ENCODE assay signal across 11 cellular contexts in genomic region chr12:132866251-132866828, GRCh38. TPM values are rescaled to one million over a fixed set of nuclear protein-coding genes. Genes with fewer than 3 reads are reported as not detected.
DNase-seq lines count a peak whose midpoint lies in the region; ATAC-seq and TF ChIP-seq lines count a peak whose summit lies in the region.
"Had no signal": no experiment of that assay in that cellular context is flagged by ENCODE, and none has a peak within 500 bp of the region (broad histone marks: within the 10 kb centered on the region; RNA-seq: fewer than 3 reads in every experiment).

No MANE protein-coding gene starts in this region.

- peak overlapping the region; percentile 35 for H2AK9ac ChIP-seq in IMR-90 (replicated peaks; ENCODE audit: low read depth, low read length, poor library complexity)

- ATAC-seq in CD4-positive, CD25-positive, alpha-beta regulatory T cell (ENCODE audit: low read depth in 2 of 2), result no peak
- ATAC-seq in IMR-90 (ENCODE audit: low read depth) (no peak), GM18517 (IDR thresholded peaks at IDR 0.05; ENCODE audit: unreplicated experiment) (no peak), GM19328 (IDR thresholded peaks at IDR 0.05; ENCODE audit: unreplicated experiment) (no peak)
- no peak for ATAC-seq in stimulated activated effector memory CD8-positive, alpha-beta T cell treated with anti-CD3 and anti-CD28 coated beads, Interleukin-12 subunit alpha, Interleukin-12 subunit beta, amount 100 ng/mL, for 72 hours

- no peak overlapping the region for H2BK20ac ChIP-seq in IMR-90 (ENCODE audit: low read depth, low read length)

- POLR2A ChIA-PET in IMR-90 (lab: Charles Lee; ENCODE audit: unreplicated experiment), result no interaction called here

- H3K23ac ChIP-seq in IMR-90 (ENCODE audit: low read depth, low read length), result no peak overlapping the region

- no peak overlapping the region for H3K56ac ChIP-seq in IMR-90 (ENCODE audit: extremely low read depth, insufficient read depth, low read length)

- H3K9me3 ChIP-seq in CD4-positive, CD25-positive, alpha-beta regulatory T cell (ENCODE audit: control insufficient read depth in 2 of 2, low read length in 2 of 2), result no peaks in the 10 kb centered on the region
- peaks cover 13% of the 10 kb centered on the region for H3K9me3 ChIP-seq in IMR-90 (ENCODE audit: control insufficient read depth, insufficient read depth, low read length)

- intact Hi-C loops in IMR-90 (cut with micrococcal nuclease), result no loop called here

- H3K18ac ChIP-seq in IMR-90 (ENCODE audit: low read depth, low read length), result no peak overlapping the region; the same call in 1 of the 2 replicates

- peaks cover 33% of the 10 kb centered on the region for H3K36me3 Mint-ChIP-seq in CD4-positive, CD25-positive, alpha-beta regulatory T cell
- H3K36me3 Mint-ChIP-seq in stimulated activated effector memory CD8-positive, alpha-beta T cell treated with anti-CD3 and anti-CD28 coated beads, Interleukin-12 subunit alpha, Interleukin-12 subunit beta, amount 100 ng/mL, for 72 hours, result peaks cover 88% of the 10 kb centered on the region

- peak overlapping the region in 2 of 3 donors; percentile 65 to 88 for H3K27ac Mint-ChIP-seq in CD4-positive, CD25-positive, alpha-beta regulatory T cell
- H3K27ac Mint-ChIP-seq in stimulated activated effector memory CD8-positive, alpha-beta T cell treated with anti-CD3 and anti-CD28 coated beads, Interleukin-12 subunit alpha, Interleukin-12 subunit beta, amount 100 ng/mL, for 72 hours, result no peak overlapping the region

- peak overlapping the region; percentile 83 for H2BK5ac ChIP-seq in IMR-90 (ENCODE audit: low read depth, low read length, poor library complexity, severe bottlenecking)

- H3K4me2 ChIP-seq in IMR-90 (ENCODE audit: low read depth, low read length), result no peak overlapping the region

- no peak overlapping the region for H3K9ac ChIP-seq in IMR-90 (ENCODE audit: low read depth, low read length)

- dilution Hi-C loops in IMR-90 (cut with HindIII; ENCODE audit: low sequenced_read_pairs, unreplicated experiment), result no loop called here

- H3K9me3 Mint-ChIP-seq in CD4-positive, CD25-positive, alpha-beta regulatory T cell, result no peaks in the 10 kb centered on the region
- no peaks in the 10 kb centered on the region for H3K9me3 Mint-ChIP-seq in stimulated activated effector memory CD8-positive, alpha-beta T cell treated with anti-CD3 and anti-CD28 coated beads, Interleukin-12 subunit alpha, Interleukin-12 subunit beta, amount 100 ng/mL, for 72 hours
- H3K9me3 Mint-ChIP-seq: activated CD4-positive, alpha-beta memory T cell treated with anti-CD3 and anti-CD28 coated beads, Interleukin-2, amount 10 ng/mL, durations not matched to agents 7 days and 5 days; stimulated activated naive CD8-positive, alpha-beta T cell treated with anti-CD3 and anti-CD28 coated beads, Interleukin-15, amount 100 ng/mL, for 72 hours had no signal

- H3K9me1 ChIP-seq in IMR-90 (ENCODE audit: insufficient read depth, low read length), result no peaks in the 10 kb centered on the region

- CTCF ChIA-PET in IMR-90 (lab: Yijun Ruan, JAX), result no interaction called here

- H3K27ac ChIP-seq in CD4-positive, CD25-positive, alpha-beta regulatory T cell (ENCODE audit: insufficient read depth, low read length, poor library complexity, severe bottlenecking), result no peak overlapping the region
- H3K27ac ChIP-seq in IMR-90 (ENCODE audit: insufficient read depth, low read length), result peak overlapping the region; percentile 5; the same call in 1 of the 2 replicates

- H3K4ac ChIP-seq in IMR-90 (ENCODE audit: low read depth, low read length), result no peak overlapping the region

- no TSS peak for BruUV-seq in IMR-90 (replicated peaks; lab: Mats Ljungman, UMichigan)

- no peak overlapping the region for H2BK15ac ChIP-seq in IMR-90 (ENCODE audit: low read depth, low read length)

- peaks cover 7% of the 10 kb centered on the region; the same call in 1 of the 2 replicates for H4K20me1 ChIP-seq in IMR-90 (ENCODE audit: insufficient read depth, low read length)

- H3K4me1 ChIP-seq in CD4-positive, CD25-positive, alpha-beta regulatory T cell (ENCODE audit: control insufficient read depth, insufficient read depth, low read length, poor library complexity, severe bottlenecking), result peaks cover 4% of the 10 kb centered on the region
- no peaks in the 10 kb centered on the region for H3K4me1 ChIP-seq in IMR-90 (ENCODE audit: control insufficient read depth, insufficient read depth, low read length)

- DNase-seq in CD4-positive, CD25-positive, alpha-beta regulatory T cell, result no peak
- DNase-seq in IMR-90, result peak; percentile 73
- DNase-seq in dedifferentiated amniotic fluid mesenchymal stem cell (ENCODE audit: extremely low spot score), result peak; percentile 26
- peak; percentile 21 for DNase-seq in myocyte (ENCODE audit: low read depth)
- DNase-seq in C1 segment of cervical spinal cord (lab: John Stamatoyannopoulos, UW), result no peak
- no peak for DNase-seq in stimulated activated effector memory CD8-positive, alpha-beta T cell treated with anti-CD3 and anti-CD28 coated beads, Interleukin-12 subunit alpha, Interleukin-12 subunit beta, amount 100 ng/mL, for 72 hours (ENCODE audit: low spot score in 2 of 2)
- DNase-seq: activated CD4-positive, alpha-beta memory T cell treated with anti-CD3 and anti-CD28 coated beads, Interleukin-2, amount 10 ng/mL, durations not matched to agents 7 days and 5 days; caudate nucleus had no signal

- H3K4me3 ChIP-seq in CD4-positive, CD25-positive, alpha-beta regulatory T cell (ENCODE audit: low read depth, low read length), result no peak overlapping the region
- H3K4me3 ChIP-seq in IMR-90 (ENCODE audit: insufficient read depth, low read depth, low read length), result no peak overlapping the region

- H4K5ac ChIP-seq in IMR-90 (ENCODE audit: low read depth, low read length), result no peak overlapping the region

- H2AFZ ChIP-seq in IMR-90 (replicated peaks; ENCODE audit: low read length, poor library complexity), result no peak overlapping the region

- WGBS in IMR-90 (ENCODE audit: extremely low coverage in 2 of 2, insufficient read length in 1 of 2), 2 experiments, result 96% methylated on average over 7 of the region's 14 CpGs; no CpG with 5 or more reads in 1 of the 2 experiments

- no peaks in the 10 kb centered on the region for H3K27me3 ChIP-seq in CD4-positive, CD25-positive, alpha-beta regulatory T cell (ENCODE audit: control insufficient read depth, insufficient read depth, low read length)
- H3K27me3 ChIP-seq in IMR-90 (ENCODE audit: control insufficient read depth, insufficient read depth, low read length), result no peaks in the 10 kb centered on the region

- TF ChIP-seq POLR2A in IMR-90 (IDR thresholded peaks at IDR 0.05; ENCODE audit: low read depth, low read length), result no peak

- H3K79me1 ChIP-seq in IMR-90 (ENCODE audit: low read depth in 1 of 2, low read length in 2 of 2), result peaks cover 19 to 39% of the 10 kb centered on the region in 2 experiments

- no peak overlapping the region for H2AK5ac ChIP-seq in IMR-90 (ENCODE audit: low read depth, low read length)

- TF ChIP-seq RAD21 in IMR-90 (IDR thresholded peaks at IDR 0.05; ENCODE audit: low read length), result no peak

- no peak overlapping the region for H4K91ac ChIP-seq in IMR-90 (ENCODE audit: insufficient read depth, low read depth, low read length)

- peak overlapping the region in 1 of 4 donors; percentile 44 for H3K4me3 Mint-ChIP-seq in CD4-positive, CD25-positive, alpha-beta regulatory T cell
- no peak overlapping the region for H3K4me3 Mint-ChIP-seq in stimulated activated effector memory CD8-positive, alpha-beta T cell treated with anti-CD3 and anti-CD28 coated beads, Interleukin-12 subunit alpha, Interleukin-12 subunit beta, amount 100 ng/mL, for 72 hours
- H3K4me3 Mint-ChIP-seq: activated CD4-positive, alpha-beta memory T cell treated with anti-CD3 and anti-CD28 coated beads, Interleukin-2, amount 10 ng/mL, durations not matched to agents 7 days and 5 days had no signal

- no peak overlapping the region for H4K8ac ChIP-seq in IMR-90 (ENCODE audit: low read depth in 2 of 2, low read length in 2 of 2)

- no peak for TF ChIP-seq CTCF in IMR-90 (conservative IDR thresholded peaks at IDR 0.05; ENCODE audit: low read depth, low read length)

- no peak overlapping the region for H2BK120ac ChIP-seq in IMR-90 (ENCODE audit: low read depth, low read length)

- H3K27me3 Mint-ChIP-seq in CD4-positive, CD25-positive, alpha-beta regulatory T cell, result no peaks in the 10 kb centered on the region
- H3K27me3 Mint-ChIP-seq: activated CD4-positive, alpha-beta memory T cell treated with anti-CD3 and anti-CD28 coated beads, Interleukin-2, amount 10 ng/mL, durations not matched to agents 7 days and 5 days; stimulated activated naive CD8-positive, alpha-beta T cell treated with anti-CD3 and anti-CD28 coated beads, Interleukin-15, amount 100 ng/mL, for 72 hours had no signal

- in situ Hi-C loops in IMR-90 (cut with MboI; ENCODE audit: low sequenced_read_pairs), result no loop called here

- H3K14ac ChIP-seq in IMR-90 (replicated peaks; ENCODE audit: low read depth, low read length), result no peak overlapping the region

- H3K4me1 Mint-ChIP-seq in CD4-positive, CD25-positive, alpha-beta regulatory T cell, result peaks cover 0 to 14% (median 2%) of the 10 kb centered on the region in 4 donors
- no peaks in the 10 kb centered on the region for H3K4me1 Mint-ChIP-seq in stimulated activated effector memory CD8-positive, alpha-beta T cell treated with anti-CD3 and anti-CD28 coated beads, Interleukin-12 subunit alpha, Interleukin-12 subunit beta, amount 100 ng/mL, for 72 hours

- peaks cover 50% of the 10 kb centered on the region for H3K36me3 ChIP-seq in CD4-positive, CD25-positive, alpha-beta regulatory T cell (ENCODE audit: control insufficient read depth, insufficient read depth, low read length)
- peaks cover 48% of the 10 kb centered on the region for H3K36me3 ChIP-seq in IMR-90 (ENCODE audit: control insufficient read depth, insufficient read depth, low read length)

TF ChIP-seq in IMR-90, 13 proteins besides CTCF, POLR2A, EP300 and RAD21 (continues in another document):
- no peak for TF ChIP-seq RCOR1 (IDR thresholded peaks at IDR 0.05; ENCODE audit: insufficient replicate concordance, low read length)

RNA-seq across cellular contexts. Expression of gene CHFR, which starts 21.1 kb away (rescaled TPM):
- 118 TPM for total RNA-seq in CD4-positive, CD25-positive, alpha-beta regulatory T cell
- 10 to 100 TPM; 24.3 to 43.3 (median 37.4) TPM for polyA plus RNA-seq in CD4-positive, CD25-positive, alpha-beta regulatory T cell
- total RNA-seq in IMR-90 (2012; rRNA removed) (11.4 and 13.4 TPM in 2 replicates), myocyte (26.6 and 34.8 TPM in 2 replicates)
- 29.9 and 35.3 TPM in 2 replicates for polyA plus RNA-seq in IMR-90 (2012; rRNA removed)
- polyA plus RNA-seq in IMR-90 (2012; cell fraction: cytosol; rRNA removed), result 18.3 and 22.6 TPM in 2 replicates
- 136 and 171 TPM in 2 replicates for polyA plus RNA-seq in IMR-90 (2012; cell fraction: nucleus; rRNA removed; ENCODE audit: low replicate concordance)
- polyA plus RNA-seq in myocyte (2012), result 35.5 TPM

RNA-seq across cellular contexts. Expression of gene GOLGA3, which starts 37.7 kb away (rescaled TPM):
- 46.4 TPM for total RNA-seq in CD4-positive, CD25-positive, alpha-beta regulatory T cell
- 1 to 10 TPM; 2.0 to 7.8 (median 3.6) TPM for polyA plus RNA-seq in CD4-positive, CD25-positive, alpha-beta regulatory T cell
- total RNA-seq in IMR-90 (2012; rRNA removed) (99.8 and 102 TPM in 2 replicates), myocyte (92.9 and 109 TPM in 2 replicates)
- 39.6 and 41.1 TPM in 2 replicates for polyA plus RNA-seq in IMR-90 (2012; rRNA removed)
- polyA plus RNA-seq in IMR-90 (2012; cell fraction: cytosol; rRNA removed), result 28.7 and 29.9 TPM in 2 replicates
- 62.0 and 68.6 TPM in 2 replicates for polyA plus RNA-seq in IMR-90 (2012; cell fraction: nucleus; rRNA removed; ENCODE audit: low replicate concordance)
- polyA plus RNA-seq in myocyte (2012), result 67.0 TPM

Comparison
In these comparisons a context has a peak if more than half of its experiments do, and no peak if none do; other contexts are left out.
1. DNase-seq: peak in IMR-90 (single experiment), dedifferentiated amniotic fluid mesenchymal stem cell (single experiment) and myocyte (single experiment); none in CD4-positive, CD25-positive, alpha-beta regulatory T cell (0 of 3), C1 segment of cervical spinal cord (0 of 14) and stimulated activated effector memory CD8-positive, alpha-beta T cell treated with anti-CD3 and anti-CD28 coated beads, Interleukin-12 subunit alpha, Interleukin-12 subunit beta, amount 100 ng/mL, for 72 hours (0 of 2).